ENCODE assay signal across 8 cellular contexts in genomic region chr21:36209626-36210171, GRCh38. TPM values are rescaled to one million over a fixed set of nuclear protein-coding genes. Genes with fewer than 3 reads are reported as not detected.
DNase-seq lines count a peak whose midpoint lies in the region; ATAC-seq and TF ChIP-seq lines count a peak whose summit lies in the region.

No MANE protein-coding gene starts in this region.

- peak; percentile 32 for DNase-seq in DMS153 treated with DMSO at 0.1 percent for 48 hours (lab: John Stamatoyannopoulos, UW; ENCODE audit: unreplicated experiment)
- peak; percentile 74 for DNase-seq in HT1080 (ENCODE audit: low read depth)
- DNase-seq in PC-3 = peak; percentile 83
- peak; percentile 30 for DNase-seq in activated naive CD8-positive, alpha-beta T cell treated with anti-CD3 and anti-CD28 coated beads, Interleukin-2, amount 50 U/mL, for 24 hours
- DNase-seq in iPS-NIHi11 (ENCODE audit: low spot score) = peak; percentile 62
- peak in 2 of 3 experiments; percentile 4 to 14 for DNase-seq in stimulated activated CD4-positive, alpha-beta T cell treated with anti-CD3 and anti-CD28 coated beads, TNF-alpha, amount 100 ng/mL, for 4 hours (ENCODE audit: low read depth in 3 of 3)
- DNase-seq in retina = no peak

- H3K36me3 ChIP-seq in PC-3 (ENCODE audit: low read depth, low read length) = peaks cover 4% of the 10 kb centered on the region; the same call in 1 of the 2 replicates

- no peak overlapping the region for H3K27ac Mint-ChIP-seq in activated naive CD8-positive, alpha-beta T cell treated with anti-CD3 and anti-CD28 coated beads, Interleukin-2, amount 50 U/mL, for 24 hours

- H3K27me3 ChIP-seq in PC-3 (ENCODE audit: low read length) = no peaks in the 10 kb centered on the region

- H3K9me3 Mint-ChIP-seq in activated naive CD8-positive, alpha-beta T cell treated with anti-CD3 and anti-CD28 coated beads, Interleukin-2, amount 50 U/mL, for 24 hours = no peaks in the 10 kb centered on the region

- peaks cover 5% of the 10 kb centered on the region for H3F3A ChIP-seq in PC-3 (ENCODE audit: low read length, unreplicated experiment)

- no peaks in the 10 kb centered on the region for H3K9me3 ChIP-seq in PC-3 (ENCODE audit: low read length)

- BruUV-seq in PC-3 (replicated peaks; lab: Mats Ljungman, UMichigan) = no TSS peak

- intact Hi-C loops in PC-3 (cut with micrococcal nuclease) = loop anchor here (1.0 to 10.0 kb wide), 5 partner anchors 7 to 145 kb away; partner anchors contain the start of gene SETD4

- CTCF ChIA-PET in PC-3 (lab: Charles Lee) = interaction anchor here (0.6 to 1.6 kb wide), 5 partner anchors 55 to 110 kb away, joined by 3 to 8 read pairs (median 3); partner anchors contain the start of gene MORC3

- H3K4me1 Mint-ChIP-seq in activated naive CD8-positive, alpha-beta T cell treated with anti-CD3 and anti-CD28 coated beads, Interleukin-2, amount 50 U/mL, for 24 hours = peaks cover 24% of the 10 kb centered on the region

- no peaks in the 10 kb centered on the region for H4K20me1 ChIP-seq in PC-3 (ENCODE audit: low read length)

- H3K27ac ChIP-seq in PC-3 (ENCODE audit: low read length) = peak overlapping the region; percentile 83

- H2AFZ ChIP-seq in PC-3 (ENCODE audit: low read length) = no peak overlapping the region

- no peaks in the 10 kb centered on the region for H3K27me3 Mint-ChIP-seq in activated naive CD8-positive, alpha-beta T cell treated with anti-CD3 and anti-CD28 coated beads, Interleukin-2, amount 50 U/mL, for 24 hours

- peaks cover 17% of the 10 kb centered on the region for H3K36me3 Mint-ChIP-seq in activated naive CD8-positive, alpha-beta T cell treated with anti-CD3 and anti-CD28 coated beads, Interleukin-2, amount 50 U/mL, for 24 hours (ENCODE audit: low read depth)

- H3K9me2 ChIP-seq in PC-3 (replicated peaks; ENCODE audit: low read length) = no peaks in the 10 kb centered on the region

- POLR2A ChIA-PET in PC-3 (lab: Charles Lee; ENCODE audit: unreplicated experiment) = interaction anchor here (0.6 kb wide), 1 partner anchor 111 kb away, joined by 7 read pairs; the partner anchor contains the start of gene MORC3

- peaks cover 67% of the 10 kb centered on the region for H3K4me1 ChIP-seq in PC-3 (ENCODE audit: insufficient read depth, low read length)

- H3K9ac ChIP-seq in PC-3 (ENCODE audit: low read length) = peak overlapping the region; percentile 36

- peak; percentile 37 for ATAC-seq in PC-3
- no peak for ATAC-seq in activated naive CD8-positive, alpha-beta T cell treated with anti-CD3 and anti-CD28 coated beads, Interleukin-2, amount 50 U/mL, for 24 hours
- no peak for ATAC-seq in HG03520 (IDR thresholded peaks at IDR 0.05; ENCODE audit: unreplicated experiment)

- peak overlapping the region; percentile 31; the same call in 1 of the 2 replicates for H3K4me3 ChIP-seq in PC-3 (ENCODE audit: low read length)

- H3K4me3 Mint-ChIP-seq in activated naive CD8-positive, alpha-beta T cell treated with anti-CD3 and anti-CD28 coated beads, Interleukin-2, amount 50 U/mL, for 24 hours = no peak overlapping the region

- peak overlapping the region; percentile 71 for H3K4me2 ChIP-seq in PC-3 (ENCODE audit: low read length)

- H3K79me2 ChIP-seq in PC-3 (ENCODE audit: low read length) = no peaks in the 10 kb centered on the region

- peak; percentile 94 for TF ChIP-seq CTCF in PC-3 (conservative IDR thresholded peaks at IDR 0.05; ENCODE audit: low read depth, low read length)

RNA-seq across cellular contexts. Expression of gene DOP1B, which starts 53.1 kb away (rescaled TPM):
- total RNA-seq in HT1080 (2014; rRNA removed; shearing (Covaris generic)) = 4.7 and 7.8 TPM in 2 replicates
- polyA plus RNA-seq in HT1080 (2015; cell fraction: cytosol; rRNA removed) = 7.8 and 11.8 TPM in 2 replicates
- polyA plus RNA-seq in HT1080 (2015; cell fraction: nucleus; rRNA removed) = 19.7 and 29.2 TPM in 2 replicates
- 7.0 and 8.9 TPM in 2 replicates for total RNA-seq in PC-3 (2014; rRNA removed)
